In genomic region chr11:67213251-67213650, GRCh38 we compare ENCODE assay signal across 17 cellular contexts. TPM values are rescaled to one million over a fixed set of nuclear protein-coding genes. Genes with fewer than 3 reads are reported as not detected.
DNase-seq lines count a peak whose midpoint lies in the region; ATAC-seq, FAIRE-seq and TF ChIP-seq lines count a peak whose summit lies in the region.
"Had no signal": no experiment of that assay in that cellular context is flagged by ENCODE, and none has a peak within 500 bp of the region (broad histone marks: within the 10 kb centered on the region; RNA-seq: fewer than 3 reads in every experiment).

No MANE protein-coding gene starts in this region.

- no peak for FAIRE-seq in small intestine (lab: Jason Lieb, UNC)

- H3K36me3 Mint-ChIP-seq in activated CD4-positive, alpha-beta memory T cell treated with anti-CD3 and anti-CD28 coated beads for 36 hours = peaks cover 26% of the 10 kb centered on the region

- no peaks in the 10 kb centered on the region for H3K27me3 ChIP-seq in right cardiac atrium (ENCODE audit: control insufficient read depth, insufficient read depth)
- no peaks in the 10 kb centered on the region for H3K27me3 ChIP-seq in breast epithelium
- no peaks in the 10 kb centered on the region for H3K27me3 ChIP-seq in small intestine (ENCODE audit: control insufficient read depth in 2 of 2, insufficient read depth in 2 of 2, low read length in 2 of 2)

- H3K36me3 ChIP-seq in breast epithelium (peaks cover 5% of the 10 kb centered on the region), small intestine (ENCODE audit: control insufficient read depth in 2 of 2, insufficient read depth in 2 of 2, low read length in 2 of 2) (peaks cover 4 to 23% of the 10 kb centered on the region in 2 donors)

- POLR2A ChIA-PET in activated CD4-positive, alpha-beta memory T cell treated with anti-CD3 and anti-CD28 coated beads for 36 hours (lab: Charles Lee) = no interaction called here

- H3K4me3 ChIP-seq in right cardiac atrium (ENCODE audit: low read length) (no peak overlapping the region), breast epithelium (no peak overlapping the region), small intestine (ENCODE audit: low read depth in 1 of 2, low read length in 2 of 2) (no peak overlapping the region)
- H3K4me3 ChIP-seq: PC-9 had no signal

- no peaks in the 10 kb centered on the region for H3K9me3 Mint-ChIP-seq in activated CD4-positive, alpha-beta memory T cell treated with anti-CD3 and anti-CD28 coated beads for 36 hours
- H3K9me3 Mint-ChIP-seq: nephron, type B pancreatic cell had no signal

- no peaks in the 10 kb centered on the region for H3K27me3 Mint-ChIP-seq in activated CD4-positive, alpha-beta memory T cell treated with anti-CD3 and anti-CD28 coated beads for 36 hours
- H3K27me3 Mint-ChIP-seq: type B pancreatic cell had no signal

- DNase-seq in Right ventricle myocardium superior = no peak
- DNase-seq in right cardiac atrium = no peak
- DNase-seq in SKM-1 treated with dmso at 0.1 percent for 144 hours (lab: John Stamatoyannopoulos, UW; ENCODE audit: unreplicated experiment) = peak; percentile 88
- no peak for DNase-seq in activated CD4-positive, alpha-beta memory T cell treated with anti-CD3 and anti-CD28 coated beads for 36 hours
- DNase-seq in NCI-H1436 (lab: John Stamatoyannopoulos, UW) = no peak
- no peak for DNase-seq in breast epithelium (ENCODE audit: low spot score in 2 of 2)
- no peak for DNase-seq in small intestine
- DNase-seq: activated T-cell treated with anti-CD3 and anti-CD28 coated beads for 4 hours, GOT3, IMR-90, islet precursor cell, NCI-H2081 treated with DMSO at 0.1 percent for 48 hours, PC-9, WERI-Rb-1 had no signal

- no peaks in the 10 kb centered on the region for H3K9me3 ChIP-seq in right cardiac atrium (ENCODE audit: control insufficient read depth, low read length)
- H3K9me3 ChIP-seq in breast epithelium = no peaks in the 10 kb centered on the region
- H3K9me3 ChIP-seq in small intestine (ENCODE audit: control insufficient read depth, low read depth) = no peaks in the 10 kb centered on the region

- H3K4me3 Mint-ChIP-seq in activated CD4-positive, alpha-beta memory T cell treated with anti-CD3 and anti-CD28 coated beads for 36 hours = no peak overlapping the region
- H3K4me3 Mint-ChIP-seq: nephron, type B pancreatic cell had no signal

- no peak overlapping the region for H3K27ac Mint-ChIP-seq in activated CD4-positive, alpha-beta memory T cell treated with anti-CD3 and anti-CD28 coated beads for 36 hours
- H3K27ac Mint-ChIP-seq: nephron, type B pancreatic cell had no signal

- no peaks in the 10 kb centered on the region for H3K4me1 Mint-ChIP-seq in activated CD4-positive, alpha-beta memory T cell treated with anti-CD3 and anti-CD28 coated beads for 36 hours (ENCODE audit: low read depth)
- H3K4me1 Mint-ChIP-seq: nephron had no signal

- intact Hi-C loops in Right ventricle myocardium superior (cut with DNase I) (no loop called here), right cardiac atrium (cut with DNase I) (no loop called here), breast epithelium (cut with DNase I; ENCODE audit: low total_unique reads) (no loop called here)
- intact Hi-C loops in activated CD4-positive, alpha-beta memory T cell treated with anti-CD3 and anti-CD28 coated beads for 36 hours (cut with micrococcal nuclease) = no loop called here

- H3K27ac ChIP-seq in right cardiac atrium (ENCODE audit: low read length) (no peak overlapping the region), breast epithelium (no peak overlapping the region), small intestine (ENCODE audit: low read depth in 1 of 2, low read length in 1 of 2) (no peak overlapping the region)
- H3K27ac ChIP-seq: PC-9, WERI-Rb-1 had no signal

- TF ChIP-seq POLR2A in breast epithelium (IDR thresholded peaks at IDR 0.05) = no peak

- no peak for TF ChIP-seq CTCF in breast epithelium (IDR thresholded peaks at IDR 0.05)

- 85% methylated on average over 6 of the region's 6 CpGs for WGBS in right cardiac atrium
- 84 to 87% (median 87%) methylated on average over 6 of the region's 6 CpGs for WGBS in small intestine, 3 donors

- H3K4me1 ChIP-seq in right cardiac atrium (ENCODE audit: control insufficient read depth, insufficient read depth, low read length) = no peaks in the 10 kb centered on the region
- H3K4me1 ChIP-seq in breast epithelium = no peaks in the 10 kb centered on the region
- no peaks in the 10 kb centered on the region for H3K4me1 ChIP-seq in small intestine (ENCODE audit: control insufficient read depth in 2 of 2, insufficient read depth in 1 of 2, low read depth in 1 of 2, low read length in 1 of 2)

- peak; percentile 18 for ATAC-seq in Right ventricle myocardium superior (ENCODE audit: poor library complexity)
- no peak for ATAC-seq in right cardiac atrium
- peak; percentile 54 for ATAC-seq in HG03354 (IDR thresholded peaks at IDR 0.05; ENCODE audit: poor library complexity, severe bottlenecking, unreplicated experiment)

- CTCF ChIA-PET in activated CD4-positive, alpha-beta memory T cell treated with anti-CD3 and anti-CD28 coated beads for 36 hours (lab: Charles Lee) = interaction anchor here (0.7 to 1.2 kb wide), 3 partner anchors 14 to 109 kb away, joined by 3 to 4 read pairs (median 3); no protein-coding TSS in a partner anchor

RNA-seq across cellular contexts. Expression of gene GRK2, which starts 53.0 kb away (rescaled TPM):
- 53.4 TPM for total RNA-seq in Right ventricle myocardium superior
- 10 to 100 TPM; 50.4 to 56.5 (median 52.5) TPM for total RNA-seq in right cardiac atrium
- polyA plus RNA-seq in right cardiac atrium = 56.6 TPM
- total RNA-seq in activated CD4-positive, alpha-beta memory T cell treated with anti-CD3 and anti-CD28 coated beads for 36 hours = 100 to 1,000 TPM; 273 to 279 TPM
- total RNA-seq in breast epithelium = 10 to 100 TPM; 41.1 to 52.8 (median 52.1) TPM
- 100 to 1,000 TPM in 2 of 3 donors, 10 to 100 TPM in 1; 97.4 to 153 (median 106) TPM for polyA plus RNA-seq in small intestine

Comparison
In these comparisons a context has a peak if more than half of its experiments do, and no peak if none do; other contexts are left out.
1. ATAC-seq: peak in Right ventricle myocardium superior (single experiment) and HG03354 (single experiment); none in right cardiac atrium (0 of 2).